In genomic region chr7:127946081-127946480, GRCh38 we compare ENCODE assay signal across 1 cellular context.
TF ChIP-seq lines count a peak whose summit lies in the region.

No MANE protein-coding gene starts in this region.

TF ChIP-seq in GM23338, 12 proteins besides CTCF, POLR2A, EP300 and RAD21 (continued from another document):
- no peak for TF ChIP-seq ZNF462 (CRISPR knock-in tag; IDR thresholded peaks at IDR 0.05)
- no peak for TF ChIP-seq JUNB (IDR thresholded peaks at IDR 0.05; ENCODE audit: unreplicated experiment)
- no peak for TF ChIP-seq NANOG (IDR thresholded peaks at IDR 0.05; ENCODE audit: borderline replicate concordance)
TF ChIP-seq in GM23338: peak in this region for 0.
